ENCODE assay signal across 22 cellular contexts in genomic region chr2:39508243-39508642, GRCh38.
DNase-seq lines count a peak whose midpoint lies in the region; ATAC-seq and TF ChIP-seq lines count a peak whose summit lies in the region.
"Had no signal": no experiment of that assay in that cellular context is flagged by ENCODE, and none has a peak within 500 bp of the region (broad histone marks: within the 10 kb centered on the region; RNA-seq: fewer than 3 reads in every experiment).

No MANE protein-coding gene starts in this region.

- H3K4me3 ChIP-seq in AG04450 (ENCODE audit: low read depth, low read length) (no peak overlapping the region), fibroblast of the aortic adventitia (ENCODE audit: low read depth, low read length) (no peak overlapping the region), right lobe of liver (no peak overlapping the region)
- H3K4me3 ChIP-seq: A549, coronary artery, left lung had no signal

- no peaks in the 10 kb centered on the region for H3K27me3 Mint-ChIP-seq in osteocyte (ENCODE audit: unreplicated experiment)
- H3K27me3 Mint-ChIP-seq in activated CD8-positive, alpha-beta memory T cell treated with anti-CD3 and anti-CD28 coated beads, Interleukin-2, amount 10 ng/mL, durations not matched to agents 7 days and 5 days = peaks cover 8% of the 10 kb centered on the region

- TF ChIP-seq POLR2A in right lobe of liver (IDR thresholded peaks at IDR 0.05) = no peak

- ATAC-seq in activated CD8-positive, alpha-beta memory T cell treated with anti-CD3 and anti-CD28 coated beads, Interleukin-2, amount 10 ng/mL, durations not matched to agents 7 days and 5 days = no peak
- no peak for ATAC-seq in right lobe of liver
- ATAC-seq: A549, left lung, T-helper 17 cell had no signal

- DNase-seq in AG04450 (ENCODE audit: low read depth, low spot score) (peak; percentile 61), amniotic epithelial cell (ENCODE audit: low read depth) (peak; percentile 69), fibroblast of the aortic adventitia (ENCODE audit: low read depth) (peak; percentile 67), osteocyte (ENCODE audit: extremely low spot score, unreplicated experiment) (no peak), RWPE1 (ENCODE audit: low spot score) (no peak), NCI-H2029 treated with DMSO at 0.1 percent for 48 hours (lab: John Stamatoyannopoulos, UW) (no peak), right lobe of liver (no peak)
- no peak for DNase-seq in activated CD8-positive, alpha-beta memory T cell treated with anti-CD3 and anti-CD28 coated beads, Interleukin-2, amount 10 ng/mL, durations not matched to agents 7 days and 5 days
- DNase-seq: activated CD4-positive, alpha-beta T cell treated with anti-CD3 and anti-CD28 coated beads, Interleukin-2, amount 50 U/mL, for 4 hours; activated naive CD4-positive, alpha-beta T cell treated with Interleukin-2 at 50 U/mL for 16 hours; aorta; left lung; NCI-H82; occipital lobe; SIG-M5; stimulated activated CD4-positive, alpha-beta T cell treated with anti-CD3 and anti-CD28 coated beads, Interleukin-1b, Interleukin-23, amount 100 ng/mL, for 48 hours; stimulated activated naive CD4-positive, alpha-beta T cell; T-helper 17 cell; WERI-Rb-1 had no signal

- WGBS in right lobe of liver (ENCODE audit: insufficient coverage, low coverage, low lambda C conversion rate, missing lambda C conversion rate) = 85% methylated on average over 4 of the region's 4 CpGs

- TF ChIP-seq CTCF in AG04450 (IDR thresholded peaks at IDR 0.05; ENCODE audit: low read depth, low read length) (no peak), fibroblast of the aortic adventitia (IDR thresholded peaks at IDR 0.05; ENCODE audit: insufficient read depth, low read length) (no peak), osteocyte (IDR thresholded peaks at IDR 0.05) (no peak), RWPE1 (conservative IDR thresholded peaks at IDR 0.05; ENCODE audit: low read depth) (no peak), right lobe of liver (IDR thresholded peaks at IDR 0.05) (no peak)

- POLR2A ChIA-PET in AG04450 (lab: Yijun Ruan, JAX) (interaction anchor here (0.6 to 2.0 kb wide), 7 partner anchors 13 to 70 kb away, joined by 4 to 11 read pairs (median 4); no protein-coding TSS in a partner anchor), RWPE1 (lab: Yijun Ruan, JAX; ENCODE audit: low non-redundant PET) (no interaction called here)

- peaks cover 0 to 44% (median 20%) of the 10 kb centered on the region in 4 donors for H3K4me1 ChIP-seq in right lobe of liver

- H3K27ac Mint-ChIP-seq in osteocyte (ENCODE audit: unreplicated experiment) = peak overlapping the region; percentile 39
- no peak overlapping the region for H3K27ac Mint-ChIP-seq in activated CD8-positive, alpha-beta memory T cell treated with anti-CD3 and anti-CD28 coated beads, Interleukin-2, amount 10 ng/mL, durations not matched to agents 7 days and 5 days
- H3K27ac Mint-ChIP-seq: T-helper 17 cell had no signal

- intact Hi-C loops in right lobe of liver (cut with DNase I) = no loop called here

- H3K4me3 Mint-ChIP-seq in osteocyte (ENCODE audit: unreplicated experiment) = no peak overlapping the region
- H3K4me3 Mint-ChIP-seq in activated CD8-positive, alpha-beta memory T cell treated with anti-CD3 and anti-CD28 coated beads, Interleukin-2, amount 10 ng/mL, durations not matched to agents 7 days and 5 days = no peak overlapping the region
- H3K4me3 Mint-ChIP-seq: T-helper 17 cell had no signal

- H3K27me3 ChIP-seq in AG04450 (ENCODE audit: control insufficient read depth, insufficient read depth, low read length) (no peaks in the 10 kb centered on the region), right lobe of liver (no peaks in the 10 kb centered on the region)
- H3K27me3 ChIP-seq: left lung had no signal

- peak overlapping the region; percentile 48 for H3K27ac ChIP-seq in AG04450 (ENCODE audit: low read depth, low read length)
- no peak overlapping the region for H3K27ac ChIP-seq in RWPE1
- peak overlapping the region in 1 of 3 donors; percentile 34 for H3K27ac ChIP-seq in right lobe of liver
- H3K27ac ChIP-seq: C4-2B, coronary artery, left lung, WERI-Rb-1 had no signal

- peaks cover 50% of the 10 kb centered on the region for H3K4me1 Mint-ChIP-seq in osteocyte (ENCODE audit: unreplicated experiment)
- peaks cover 15% of the 10 kb centered on the region for H3K4me1 Mint-ChIP-seq in activated CD8-positive, alpha-beta memory T cell treated with anti-CD3 and anti-CD28 coated beads, Interleukin-2, amount 10 ng/mL, durations not matched to agents 7 days and 5 days

- H3K9me3 ChIP-seq in AG04450 (ENCODE audit: control insufficient read depth, insufficient read depth, low read length) (no peaks in the 10 kb centered on the region), right lobe of liver (no peaks in the 10 kb centered on the region)
- H3K9me3 ChIP-seq: A549, left lung had no signal

- no peaks in the 10 kb centered on the region for H3K9me3 Mint-ChIP-seq in osteocyte (ENCODE audit: unreplicated experiment)
- no peaks in the 10 kb centered on the region for H3K9me3 Mint-ChIP-seq in activated CD8-positive, alpha-beta memory T cell treated with anti-CD3 and anti-CD28 coated beads, Interleukin-2, amount 10 ng/mL, durations not matched to agents 7 days and 5 days (ENCODE audit: low read depth)

- CTCF ChIA-PET in AG04450 (lab: Charles Lee) (interaction anchor here (1.0 kb wide), 1 partner anchor 128 kb away, joined by 3 read pairs; no protein-coding TSS in a partner anchor), RWPE1 (lab: Yijun Ruan, JAX) (interaction anchor here (0.5 to 0.6 kb wide), 2 partner anchors 53 to 54 kb away, joined by 4 to 5 read pairs; no protein-coding TSS in a partner anchor)
- CTCF ChIA-PET in activated CD8-positive, alpha-beta memory T cell treated with anti-CD3 and anti-CD28 coated beads, Interleukin-2, amount 10 ng/mL, durations not matched to agents 7 days and 5 days (lab: Charles Lee) = interaction anchor here (1.6 kb wide), 1 partner anchor 11 kb away, joined by 3 read pairs; no protein-coding TSS in a partner anchor

- H3K36me3 ChIP-seq in right lobe of liver = no peaks in the 10 kb centered on the region
- H3K36me3 ChIP-seq: left lung, WERI-Rb-1 had no signal

- no peaks in the 10 kb centered on the region for H3K36me3 Mint-ChIP-seq in osteocyte (ENCODE audit: unreplicated experiment)
- H3K36me3 Mint-ChIP-seq in activated CD8-positive, alpha-beta memory T cell treated with anti-CD3 and anti-CD28 coated beads, Interleukin-2, amount 10 ng/mL, durations not matched to agents 7 days and 5 days = no peaks in the 10 kb centered on the region

Comparison
In these comparisons a context has a peak if more than half of its experiments do, and no peak if none do; other contexts are left out.
1. DNase-seq: peak in AG04450 (single experiment), amniotic epithelial cell (single experiment) and fibroblast of the aortic adventitia (single experiment); none in osteocyte (single experiment), activated CD8-positive, alpha-beta memory T cell treated with anti-CD3 and anti-CD28 coated beads, Interleukin-2, amount 10 ng/mL, durations not matched to agents 7 days and 5 days (single experiment), RWPE1 (single experiment), NCI-H2029 treated with DMSO at 0.1 percent for 48 hours (single experiment) and right lobe of liver (0 of 3).